In the genomic region with DNA sequence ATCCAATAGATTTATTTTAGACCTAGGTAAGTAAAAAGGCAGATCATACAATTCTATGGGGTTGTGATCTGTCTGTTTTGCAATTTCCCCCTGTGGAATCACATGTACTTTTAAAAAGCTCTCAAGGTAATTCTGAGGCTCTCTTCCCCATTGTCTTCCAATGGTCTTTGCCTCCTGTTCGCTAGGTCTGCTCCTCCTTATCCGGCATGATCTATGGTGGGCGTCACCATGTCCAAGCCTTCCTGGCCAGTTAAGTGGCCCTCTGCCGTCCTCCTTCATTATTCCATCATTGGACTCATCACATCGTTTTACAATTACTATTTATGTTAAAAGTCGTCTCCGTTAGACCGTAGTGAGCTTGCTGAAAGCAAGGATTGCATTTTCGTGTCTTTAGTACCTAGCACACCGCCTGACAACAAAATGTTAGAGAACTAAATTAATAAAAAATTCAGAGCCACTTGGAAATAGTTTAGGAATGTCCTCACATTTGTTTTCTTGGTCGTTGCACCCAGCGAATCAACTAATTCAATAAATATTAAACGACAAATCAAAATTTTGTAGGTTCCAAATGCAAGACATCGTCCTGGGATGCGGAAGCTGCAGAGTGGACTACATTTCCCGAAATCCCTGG, we compare ENCODE assay signal across 8 cellular contexts. TPM values are rescaled to one million over a fixed set of nuclear protein-coding genes. Genes with fewer than 3 reads are reported as not detected.
DNase-seq lines count a peak whose midpoint lies in the region; ATAC-seq lines count a peak whose summit lies in the region.

No MANE protein-coding gene starts in this region.

- H3K9me3 Mint-ChIP-seq in activated naive CD8-positive, alpha-beta T cell treated with anti-CD3 and anti-CD28 coated beads for 36 hours, result no peaks in the 10 kb centered on the region

- no peaks in the 10 kb centered on the region for H3K4me1 ChIP-seq in iPS DF 6.9 (ENCODE audit: control insufficient read depth, insufficient read depth, low read length)
- peaks cover 8% of the 10 kb centered on the region for H3K4me1 ChIP-seq in skeletal muscle satellite cell (ENCODE audit: control insufficient read depth, insufficient read depth, low read length)

- peak overlapping the region; percentile 97 for H3K27ac Mint-ChIP-seq in activated naive CD8-positive, alpha-beta T cell treated with anti-CD3 and anti-CD28 coated beads for 36 hours

- H3K9ac ChIP-seq in skeletal muscle satellite cell (ENCODE audit: low read depth, low read length), result peak overlapping the region; percentile 99

- H3K4me3 ChIP-seq in iPS DF 6.9 (ENCODE audit: low read length) (peak overlapping the region; percentile 41; the same call in 1 of the 2 replicates), skeletal muscle satellite cell (ENCODE audit: low read length) (peak overlapping the region; percentile 76)

- peaks cover 16% of the 10 kb centered on the region for H3K4me1 Mint-ChIP-seq in activated naive CD8-positive, alpha-beta T cell treated with anti-CD3 and anti-CD28 coated beads for 36 hours

- DNase-seq in DMS114 treated with DMSO at 0.1 percent for 48 hours (lab: John Stamatoyannopoulos, UW; ENCODE audit: unreplicated experiment) (peak; percentile 44), NCI-H524 (lab: John Stamatoyannopoulos, UW) (peak; percentile 67 to 73), iPS DF 6.9 (ENCODE audit: low read depth, low spot score) (no peak), GOT3 (lab: John Stamatoyannopoulos, UW) (no peak)
- peak; percentile 7 for DNase-seq in activated naive CD8-positive, alpha-beta T cell treated with anti-CD3 and anti-CD28 coated beads for 36 hours

- H3K4me2 ChIP-seq in skeletal muscle satellite cell (ENCODE audit: low read length), result peak overlapping the region; percentile 84

- H3K36me3 Mint-ChIP-seq in activated naive CD8-positive, alpha-beta T cell treated with anti-CD3 and anti-CD28 coated beads for 36 hours, result peaks cover 3% of the 10 kb centered on the region

- WGBS in iPS DF 6.9 (ENCODE audit: insufficient coverage, insufficient read length), result no CpG with 5 or more reads among the region's 16 CpGs

- peak overlapping the region; percentile 86 for H3K4me3 Mint-ChIP-seq in activated naive CD8-positive, alpha-beta T cell treated with anti-CD3 and anti-CD28 coated beads for 36 hours

- H3K27me3 Mint-ChIP-seq in activated naive CD8-positive, alpha-beta T cell treated with anti-CD3 and anti-CD28 coated beads for 36 hours, result no peaks in the 10 kb centered on the region

- H3K27me3 ChIP-seq in iPS DF 6.9 (ENCODE audit: control insufficient read depth, insufficient read depth, low read length) (no peaks in the 10 kb centered on the region), skeletal muscle satellite cell (ENCODE audit: control insufficient read depth, insufficient read depth, low read length) (no peaks in the 10 kb centered on the region)

- H3K9me3 ChIP-seq in iPS DF 6.9 (ENCODE audit: control insufficient read depth, insufficient read depth, low read length) (no peaks in the 10 kb centered on the region), skeletal muscle satellite cell (replicated peaks; ENCODE audit: low read length) (no peaks in the 10 kb centered on the region)

- H3K27ac ChIP-seq in iPS DF 6.9 (ENCODE audit: low read length), result no peak overlapping the region

- no peaks in the 10 kb centered on the region for H3K36me3 ChIP-seq in iPS DF 6.9 (ENCODE audit: control insufficient read depth, insufficient read depth, low read length)
- H3K36me3 ChIP-seq in skeletal muscle satellite cell (ENCODE audit: insufficient read depth, low read length), result peaks cover 8% of the 10 kb centered on the region

- ATAC-seq in GM21825 (IDR thresholded peaks at IDR 0.05; ENCODE audit: unreplicated experiment) (peak; percentile 11), GM21619 (IDR thresholded peaks at IDR 0.05; ENCODE audit: unreplicated experiment) (no peak)

RNA-seq across cellular contexts. Expression of a gene that starts 2.2 kb away (rescaled TPM):
- total RNA-seq in activated naive CD8-positive, alpha-beta T cell treated with anti-CD3 and anti-CD28 coated beads for 36 hours, result 10 to 100 TPM; 11.9 to 14.2 TPM
- total RNA-seq in skeletal muscle satellite cell (2012; rRNA removed), result 73.6 and 112 TPM in 2 replicates

Comparison
In these comparisons a context has a peak if more than half of its experiments do, and no peak if none do; other contexts are left out.
1. DNase-seq: peak in DMS114 treated with DMSO at 0.1 percent for 48 hours (single experiment), NCI-H524 (2 of 2) and activated naive CD8-positive, alpha-beta T cell treated with anti-CD3 and anti-CD28 coated beads for 36 hours (single experiment); none in iPS DF 6.9 (single experiment) and GOT3 (single experiment).